Comparison of ENCODE assay signal across 1 cellular context in genomic region chr20:47126709-47127108, GRCh38.
TF ChIP-seq lines count a peak whose summit lies in the region.

No MANE protein-coding gene starts in this region.

TF ChIP-seq in H1, 55 proteins besides CTCF, POLR2A, EP300 and RAD21:
- TF ChIP-seq HDAC6 (IDR thresholded peaks at IDR 0.05; ENCODE audit: low read depth, low read length), result no peak
